Comparison of ENCODE assay signal across 9 cellular contexts in genomic region chr16:22232277-22233049, GRCh38. TPM values are rescaled to one million over a fixed set of nuclear protein-coding genes. Genes with fewer than 3 reads are reported as not detected.
DNase-seq lines count a peak whose midpoint lies in the region; ATAC-seq and TF ChIP-seq lines count a peak whose summit lies in the region.
"Had no signal": no experiment of that assay in that cellular context is flagged by ENCODE, and none has a peak within 500 bp of the region (broad histone marks: within the 10 kb centered on the region; RNA-seq: fewer than 3 reads in every experiment).

No MANE protein-coding gene starts in this region.

- no peak for TF ChIP-seq CTCF in astrocyte of the spinal cord (IDR thresholded peaks at IDR 0.05; ENCODE audit: low read depth, low read length)
- TF ChIP-seq CTCF in mucosa of descending colon (IDR thresholded peaks at IDR 0.05), result no peak

- no peak overlapping the region for H3K4me3 ChIP-seq in astrocyte of the spinal cord (ENCODE audit: low read depth, low read length)
- H3K4me3 ChIP-seq in mucosa of descending colon, result peak overlapping the region; percentile 9
- H3K4me3 ChIP-seq in effector memory CD4-positive, alpha-beta T cell (ENCODE audit: insufficient read depth, low read depth, low read length, poor library complexity, severe bottlenecking), result no peak overlapping the region

- DNase-seq in ACHN (peak; percentile 19), LoVo (ENCODE audit: low spot score) (peak; percentile 92), astrocyte of the spinal cord (ENCODE audit: low read depth, low spot score) (peak; percentile 57), mucosa of descending colon (peak; percentile 93 to 98 (median 95)), cortex of kidney (lab: John Stamatoyannopoulos, UW) (no peak)
- DNase-seq in effector memory CD4-positive, alpha-beta T cell, result no peak
- DNase-seq: central memory CD4-positive, alpha-beta T cell had no signal

- ATAC-seq in mucosa of descending colon, result peak; percentile 92
- no peak for ATAC-seq in HG03520 (IDR thresholded peaks at IDR 0.05; ENCODE audit: unreplicated experiment)
- ATAC-seq in HG03039 (IDR thresholded peaks at IDR 0.05; ENCODE audit: unreplicated experiment), result no peak

- no peaks in the 10 kb centered on the region for H3K9me3 ChIP-seq in mucosa of descending colon
- no peaks in the 10 kb centered on the region for H3K9me3 ChIP-seq in effector memory CD4-positive, alpha-beta T cell (ENCODE audit: control insufficient read depth, low read length)

- peaks cover 36% of the 10 kb centered on the region for H3K4me1 ChIP-seq in mucosa of descending colon (ENCODE audit: low read depth)
- H3K4me1 ChIP-seq in effector memory CD4-positive, alpha-beta T cell (ENCODE audit: control insufficient read depth, insufficient read depth, low read length, poor library complexity, severe bottlenecking), result no peaks in the 10 kb centered on the region

- in situ Hi-C loops in ACHN (cut with HindIII; ENCODE audit: low pct_ligation_motif_present, low pct_unique_long_range_greater_than_20kb, low sequenced_read_pairs) (no loop called here), astrocyte of the spinal cord (cut with HindIII; ENCODE audit: low sequenced_read_pairs) (no loop called here)

- no peak overlapping the region for H3K27ac ChIP-seq in effector memory CD4-positive, alpha-beta T cell (ENCODE audit: insufficient read depth, low read length, poor library complexity, severe bottlenecking)

- H3K36me3 ChIP-seq in mucosa of descending colon (ENCODE audit: low read depth), result peaks cover 4% of the 10 kb centered on the region
- H3K36me3 ChIP-seq in effector memory CD4-positive, alpha-beta T cell (ENCODE audit: control insufficient read depth, insufficient read depth, low read length), result peaks cover 3% of the 10 kb centered on the region

- no peaks in the 10 kb centered on the region for H3K27me3 ChIP-seq in effector memory CD4-positive, alpha-beta T cell (replicated peaks; ENCODE audit: control insufficient read depth, insufficient read depth, low read length, poor library complexity, severe bottlenecking)

- intact Hi-C loops in mucosa of descending colon (cut with DNase I, micrococcal nuclease), result no loop called here

RNA-seq across cellular contexts. Expression of gene EEF2K, which starts 26.4 kb away (rescaled TPM):
- 10 to 100 TPM; 38.6 to 60.8 (median 39.7) TPM for total RNA-seq in mucosa of descending colon

Comparison
In these comparisons a context has a peak if more than half of its experiments do, and no peak if none do; other contexts are left out.
1. DNase-seq: peak in ACHN (single experiment), LoVo (single experiment), astrocyte of the spinal cord (single experiment) and mucosa of descending colon (3 of 3); none in cortex of kidney (single experiment) and effector memory CD4-positive, alpha-beta T cell (0 of 3).